31 cellular contexts compared by ENCODE assay signal in genomic region chr1:171014878-171015277, GRCh38.
"Had no signal": no experiment of that assay in that cellular context is flagged by ENCODE, and none has a peak within 500 bp of the region (broad histone marks: within the 10 kb centered on the region; RNA-seq: fewer than 3 reads in every experiment).

No MANE protein-coding gene starts in this region.

- H3K27ac ChIP-seq: ascending aorta, cardiac muscle cell, colonic mucosa, VCaP had no signal

- H3K4me3 ChIP-seq: ascending aorta, cardiac muscle cell, colonic mucosa had no signal

- H3K9me3 ChIP-seq: ascending aorta, colonic mucosa had no signal

- H3K27me3 ChIP-seq: ascending aorta, cardiac muscle cell, colonic mucosa had no signal

- H3K4me1 ChIP-seq: ascending aorta, colonic mucosa had no signal

- DNase-seq: activated B cell treated with CpG ODN at 0.5 μM for 24 hours; activated CD4-positive, alpha-beta memory T cell treated with anti-CD3 and anti-CD28 coated beads, Interleukin-2, amount 10 ng/mL, durations not matched to agents 7 days and 5 days; activated CD4-positive, alpha-beta T cell treated with anti-CD3 and anti-CD28 coated beads for 4 hours; activated CD4-positive, alpha-beta T cell treated with anti-CD3 and anti-CD28 coated beads, Interleukin-2, amount 10 ng/mL, durations not matched to agents 24 days and 14 days; activated CD4-positive, alpha-beta T cell treated with anti-CD3 and anti-CD28 coated beads, Interleukin-2, amount 50 U/mL, for 1 hour; activated CD4-positive, alpha-beta T cell treated with anti-CD3 and anti-CD28 coated beads, Interleukin-2, amount 50 U/mL, for 4 hours; activated CD4-positive, CD25-positive, alpha-beta regulatory T cell treated with anti-CD3 and anti-CD28 coated beads, Interleukin-2, amount 50 U/mL, for 72 hours; activated CD8-positive, alpha-beta memory T cell treated with anti-CD3 and anti-CD28 coated beads for 24 hours; activated CD8-positive, alpha-beta memory T cell treated with anti-CD3 and anti-CD28 coated beads, Interleukin-2, amount 10 ng/mL, durations not matched to agents 7 days and 5 days; activated CD8-positive, alpha-beta memory T cell treated with anti-CD3 and anti-CD28 coated beads, Interleukin-2, amount 50 U/mL, for 48 hours; activated CD8-positive, alpha-beta T cell treated with anti-CD3 and anti-CD28 coated beads, Interleukin-2, amount 10 ng/mL, durations not matched to agents 7 days and 5 days; activated effector memory CD4-positive, alpha-beta T cell treated with Interleukin-2 at 50 U/mL for 16 hours; activated gamma-delta T cell; activated naive CD4-positive, alpha-beta T cell treated with anti-CD3 and anti-CD28 coated beads, Interleukin-2, amount 10 ng/mL, durations not matched to agents 7 days and 5 days; activated naive CD4-positive, alpha-beta T cell treated with Interleukin-2 at 50 U/mL for 16 hours; activated naive CD8-positive, alpha-beta T cell treated with anti-CD3 and anti-CD28 coated beads, Interleukin-2, amount 10 ng/mL, durations not matched to agents 7 days and 5 days; activated naive CD8-positive, alpha-beta T cell treated with anti-CD3 and anti-CD28 coated beads, Interleukin-2, amount 50 U/mL, for 24 hours; activated T-cell treated with anti-CD3 and anti-CD28 coated beads, Interleukin-2, amount 50 U/mL, for 24 hours; activated T-cell treated with anti-CD3 and anti-CD28 coated beads, Interleukin-2, amount 50 U/mL, for 48 hours; amygdala; anterior cingulate cortex; caudate nucleus; cerebellar nuclear complex; colonic mucosa; T-helper 2 cell; T-helper 9 cell had no signal

- FAIRE-seq: bronchial epithelial cell, TTC549 had no signal

- H3K36me3 ChIP-seq: ascending aorta, cardiac muscle cell, colonic mucosa had no signal

- ATAC-seq: activated CD8-positive, alpha-beta memory T cell treated with anti-CD3 and anti-CD28 coated beads, Interleukin-2, amount 10 ng/mL, durations not matched to agents 7 days and 5 days; activated CD8-positive, alpha-beta T cell treated with anti-CD3 and anti-CD28 coated beads, Interleukin-2, amount 10 ng/mL, durations not matched to agents 7 days and 5 days; activated naive CD8-positive, alpha-beta T cell treated with anti-CD3 and anti-CD28 coated beads, Interleukin-2, amount 50 U/mL, for 24 hours had no signal
